29 cellular contexts compared by ENCODE assay signal in genomic region chr9:93483497-93483896, GRCh38.
"Had no signal": no experiment of that assay in that cellular context is flagged by ENCODE, and none has a peak within 500 bp of the region (broad histone marks: within the 10 kb centered on the region; RNA-seq: fewer than 3 reads in every experiment).

No MANE protein-coding gene starts in this region.

- H3K9me3 ChIP-seq: ascending aorta had no signal

- DNase-seq: activated B cell treated with CpG ODN at 0.5 μM for 24 hours; activated CD4-positive, alpha-beta memory T cell treated with anti-CD3 and anti-CD28 coated beads for 36 hours; activated CD4-positive, alpha-beta T cell treated with anti-CD3 and anti-CD28 coated beads for 4 hours; activated CD4-positive, alpha-beta T cell treated with anti-CD3 and anti-CD28 coated beads, Interleukin-2, amount 10 ng/mL, durations not matched to agents 24 days and 14 days; activated CD4-positive, alpha-beta T cell treated with anti-CD3 and anti-CD28 coated beads, Interleukin-2, amount 50 U/mL, for 1 hour; activated CD4-positive, alpha-beta T cell treated with anti-CD3 and anti-CD28 coated beads, Interleukin-2, amount 50 U/mL, for 4 hours; activated CD4-positive, CD25-positive, alpha-beta regulatory T cell treated with anti-CD3 and anti-CD28 coated beads, Interleukin-2, amount 50 U/mL, for 72 hours; activated CD8-positive, alpha-beta memory T cell treated with anti-CD3 and anti-CD28 coated beads, Interleukin-2, amount 50 U/mL, for 4 hours; activated CD8-positive, alpha-beta T cell treated with anti-CD3 and anti-CD28 coated beads for 36 hours; activated effector memory CD4-positive, alpha-beta T cell treated with Interleukin-2 at 50 U/mL for 16 hours; activated gamma-delta T cell; activated naive CD4-positive, alpha-beta T cell treated with anti-CD3 and anti-CD28 coated beads, Interleukin-2, amount 10 ng/mL, durations not matched to agents 7 days and 5 days; activated naive CD4-positive, alpha-beta T cell treated with Interleukin-2 at 50 U/mL for 16 hours; activated naive CD8-positive, alpha-beta T cell treated with anti-CD3 and anti-CD28 coated beads, Interleukin-2, amount 10 ng/mL, durations not matched to agents 7 days and 5 days; activated naive CD8-positive, alpha-beta T cell treated with anti-CD3 and anti-CD28 coated beads, Interleukin-2, amount 50 U/mL, for 24 hours; activated T-cell treated with anti-CD3 and anti-CD28 coated beads for 4 hours; activated T-cell treated with anti-CD3 and anti-CD28 coated beads, Interleukin-2, amount 50 U/mL, for 1 hour; activated T-cell treated with anti-CD3 and anti-CD28 coated beads, Interleukin-2, amount 50 U/mL, for 4 hours; amygdala; anterior cingulate cortex; caudate nucleus; cerebellar nuclear complex; T-helper 2 cell; T-helper 9 cell had no signal

- H3K4me3 ChIP-seq: ascending aorta, cardiac muscle cell had no signal

- FAIRE-seq: bronchial epithelial cell, TTC549 had no signal

- ATAC-seq: activated CD8-positive, alpha-beta T cell treated with anti-CD3 and anti-CD28 coated beads for 36 hours; activated naive CD8-positive, alpha-beta T cell treated with anti-CD3 and anti-CD28 coated beads, Interleukin-2, amount 50 U/mL, for 24 hours; activated T-cell treated with anti-CD3 and anti-CD28 coated beads, Interleukin-2, amount 50 U/mL, for 4 hours had no signal

- H3K27me3 ChIP-seq: ascending aorta, cardiac muscle cell had no signal

- H3K27ac ChIP-seq: ascending aorta, cardiac muscle cell, VCaP had no signal

- H3K36me3 ChIP-seq: cardiac muscle cell had no signal
